8 cellular contexts compared by ENCODE assay signal in the genomic region with DNA sequence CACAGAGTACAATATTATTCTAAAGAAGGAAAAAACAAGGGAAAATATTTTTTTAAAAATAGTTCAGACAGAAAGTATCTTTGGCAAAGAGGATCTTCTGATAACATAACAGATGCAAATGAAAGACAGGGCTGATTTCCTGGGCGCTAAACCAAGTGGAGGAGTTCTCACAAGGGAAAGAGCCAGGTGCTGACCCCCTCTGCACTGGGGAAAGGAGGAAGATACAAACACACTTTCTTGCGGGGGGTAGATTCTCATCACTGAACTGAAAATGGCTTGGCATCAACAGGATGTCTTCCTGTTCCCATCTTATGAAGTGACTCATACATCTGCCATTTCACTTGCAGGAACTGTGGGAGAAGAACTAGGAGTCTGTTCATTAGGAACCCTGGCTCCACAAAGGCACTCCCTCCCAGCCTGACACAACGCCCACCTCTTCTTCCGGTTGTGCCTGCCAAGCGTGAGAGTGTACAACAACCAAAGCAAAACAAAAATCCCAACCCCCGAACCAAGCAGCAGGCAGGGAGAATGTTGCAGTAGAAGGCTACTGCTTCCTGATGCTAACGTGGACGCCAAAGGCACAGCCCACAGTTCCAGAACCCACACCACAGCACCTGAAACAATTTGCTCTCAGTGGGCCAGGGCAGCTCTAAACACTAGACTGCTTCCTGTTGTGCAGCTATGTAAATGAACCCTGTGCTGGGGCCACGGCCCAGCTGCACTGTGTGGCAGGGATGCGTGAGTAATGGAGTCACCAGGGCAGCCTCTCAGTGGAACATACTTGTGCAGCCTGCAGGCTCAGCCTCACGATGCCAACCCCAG. TPM values are rescaled to one million over a fixed set of nuclear protein-coding genes. Genes with fewer than 3 reads are reported as not detected.
A peak's percentile ranks its signal among the peaks of the same experiment; 100 is the strongest.
DNase-seq lines count a peak whose midpoint lies in the region; ATAC-seq and TF ChIP-seq lines count a peak whose summit lies in the region.

No MANE protein-coding gene starts in this region.

- ATAC-seq in HG03196 (IDR thresholded peaks at IDR 0.05; ENCODE audit: unreplicated experiment) (peak; percentile 90), heart right ventricle (peak; percentile 79 to 94 (median 86))

- no peaks in the 10 kb centered on the region for H3K36me3 ChIP-seq in PC-9 (ENCODE audit: low read depth)
- no peaks in the 10 kb centered on the region for H3K36me3 ChIP-seq in heart right ventricle
- H3K36me3 ChIP-seq in rectal smooth muscle tissue (ENCODE audit: control insufficient read depth, insufficient read depth, low read length): no peaks in the 10 kb centered on the region

- H3K4me1 Mint-ChIP-seq in activated naive CD8-positive, alpha-beta T cell (ENCODE audit: low read depth): peaks cover 18% of the 10 kb centered on the region

- H3K4me3 ChIP-seq in PC-9 (no peak overlapping the region), heart right ventricle (peak overlapping the region in 5 of 10 donors; percentile 8 to 34 (median 11)), rectal smooth muscle tissue (ENCODE audit: low read length) (peak overlapping the region; percentile 3)

- H4K20me1 ChIP-seq in PC-9 (ENCODE audit: insufficient read depth): no peaks in the 10 kb centered on the region

- peak overlapping the region; percentile 68 for H3K4me3 Mint-ChIP-seq in activated naive CD8-positive, alpha-beta T cell

- no peak for TF ChIP-seq CTCF in C4-2B (conservative IDR thresholded peaks at IDR 0.05)
- TF ChIP-seq CTCF in PC-9 (conservative IDR thresholded peaks at IDR 0.05): no peak
- TF ChIP-seq CTCF in heart right ventricle (IDR thresholded peaks at IDR 0.05): no peak

- TSS peak; percentile 31 for BruUV-seq in PC-9 (replicated peaks; lab: Mats Ljungman, UMichigan)

- no peaks in the 10 kb centered on the region for H3K9me2 ChIP-seq in PC-9 (ENCODE audit: insufficient read depth)

- H3K4me1 ChIP-seq in PC-9 (replicated peaks; ENCODE audit: insufficient read depth) (peaks cover 9% of the 10 kb centered on the region), heart right ventricle (peaks cover 15 to 67% (median 55%) of the 10 kb centered on the region in 9 donors), rectal smooth muscle tissue (ENCODE audit: control insufficient read depth, insufficient read depth, low read length) (no peaks in the 10 kb centered on the region)

- peaks cover 3% of the 10 kb centered on the region for H3K27me3 Mint-ChIP-seq in activated naive CD8-positive, alpha-beta T cell

- no peaks in the 10 kb centered on the region for H3K9me3 Mint-ChIP-seq in activated naive CD8-positive, alpha-beta T cell (ENCODE audit: low read depth)

- H3K27ac ChIP-seq in C4-2B (peak overlapping the region; percentile 3; the same call in 1 of the 2 replicates), PC-9 (peak overlapping the region; percentile 22; the same call in 1 of the 2 replicates), heart right ventricle (peak overlapping the region; percentile 49 to 84 (median 69)), rectal smooth muscle tissue (ENCODE audit: low read depth, low read length) (no peak overlapping the region)

- DNase-seq in GM19238 (ENCODE audit: insufficient read length, low spot score): peak; percentile 60
- peak; percentile 71 to 78 for DNase-seq in PC-9
- peak; percentile 54 to 81 for DNase-seq in heart right ventricle
- DNase-seq in globus pallidus (ENCODE audit: low spot score): no peak

- peak overlapping the region; percentile 25 for H3K9ac ChIP-seq in rectal smooth muscle tissue (ENCODE audit: low read length)

- peak overlapping the region; percentile 83 for H3K27ac Mint-ChIP-seq in activated naive CD8-positive, alpha-beta T cell

- H3K79me2 ChIP-seq in PC-9 (ENCODE audit: low read depth): no peaks in the 10 kb centered on the region

- H3K27me3 ChIP-seq in PC-9 (ENCODE audit: insufficient read depth, low read depth) (no peaks in the 10 kb centered on the region), heart right ventricle (no peaks in the 10 kb centered on the region), rectal smooth muscle tissue (ENCODE audit: control insufficient read depth, insufficient read depth, low read length) (no peaks in the 10 kb centered on the region)

- intact Hi-C loops in PC-9 (cut with micrococcal nuclease; ENCODE audit: unreplicated experiment): loop anchor here (1.0 kb wide), 1 partner anchor 13 kb away; no protein-coding TSS in a partner anchor
- intact Hi-C loops in heart right ventricle (cut with DNase I): loop anchor here in 1 of 10 donors (5.0 kb wide), 1 partner anchor 44 kb away; no protein-coding TSS in a partner anchor

- CTCF ChIA-PET in PC-9 (lab: Charles Lee): interaction anchor here (0.6 kb wide), 1 partner anchor 51 kb away, joined by 8 read pairs; a partner anchor contains a TSS

- POLR2A ChIA-PET in PC-9 (lab: Charles Lee; ENCODE audit: unreplicated experiment): no interaction called here

- H3K4me2 ChIP-seq in PC-9: 0 out of 2 replicates have a peak overlapping the region, but pooled peaks have one; percentile 8

- 25 to 35% methylated on average over 11 of the region's 11 CpGs for WGBS in heart right ventricle, 2 donors

- peaks cover 3% of the 10 kb centered on the region for H3K36me3 Mint-ChIP-seq in activated naive CD8-positive, alpha-beta T cell

- H3F3A ChIP-seq in PC-9 (ENCODE audit: insufficient read depth, low read depth): no peaks in the 10 kb centered on the region; the same call in 1 of the 2 replicates

- no peaks in the 10 kb centered on the region for H3K9me3 ChIP-seq in PC-9 (ENCODE audit: insufficient read depth, low read depth)
- H3K9me3 ChIP-seq in heart right ventricle: no peaks in the 10 kb centered on the region

- no peak overlapping the region for H2AFZ ChIP-seq in PC-9

RNA-seq across cellular contexts. Expression of a gene that starts 51.0 kb away (rescaled TPM):
- total RNA-seq in PC-9 (2021): 63.6 and 112 TPM in 2 replicates
- 100 to 1,000 TPM in 4 of 10 donors, 10 to 100 TPM in 6; 26.2 to 148 (median 72.7) TPM for total RNA-seq in heart right ventricle
- polyA plus RNA-seq in heart right ventricle: 10 to 100 TPM; 40.6 to 41.4 TPM
